In genomic region chr5:150710165-150710564, GRCh38 we compare ENCODE assay signal across 11 cellular contexts. TPM values are rescaled to one million over a fixed set of nuclear protein-coding genes. Genes with fewer than 3 reads are reported as not detected.
DNase-seq lines count a peak whose midpoint lies in the region; ATAC-seq and TF ChIP-seq lines count a peak whose summit lies in the region.
"Had no signal": no experiment of that assay in that cellular context is flagged by ENCODE, and none has a peak within 500 bp of the region (broad histone marks: within the 10 kb centered on the region; RNA-seq: fewer than 3 reads in every experiment).

No MANE protein-coding gene starts in this region.

- H3K27me3 ChIP-seq in BJ (ENCODE audit: control insufficient read depth, insufficient read depth, low read length) (no peaks in the 10 kb centered on the region), thyroid gland (no peaks in the 10 kb centered on the region), stomach (no peaks in the 10 kb centered on the region)

- intact Hi-C loops in posterior cingulate gyrus (cut with DNase I) (no loop called here), thyroid gland (cut with DNase I) (no loop called here), stomach (cut with DNase I; ENCODE audit: low total_unique reads) (no loop called here)

- H3K9me3 ChIP-seq in HEK293 (ENCODE audit: control insufficient read depth, insufficient read depth, low read depth, low read length) = no peaks in the 10 kb centered on the region
- no peaks in the 10 kb centered on the region for H3K9me3 ChIP-seq in thyroid gland
- H3K9me3 ChIP-seq in stomach = no peaks in the 10 kb centered on the region

- H3K36me3 ChIP-seq in BJ (ENCODE audit: control insufficient read depth, insufficient read depth, low read length) = peaks cover 8% of the 10 kb centered on the region
- H3K36me3 ChIP-seq in HEK293 (ENCODE audit: control insufficient read depth in 2 of 2, insufficient read depth in 1 of 2, low read length in 2 of 2) = peaks cover 50 to 69% of the 10 kb centered on the region in 2 experiments
- peaks cover 43 to 55% of the 10 kb centered on the region in 2 donors for H3K36me3 ChIP-seq in thyroid gland
- H3K36me3 ChIP-seq in stomach = peaks cover 34 to 81% (median 76%) of the 10 kb centered on the region in 4 donors

- peak; percentile 35 for TF ChIP-seq CTCF in BJ (IDR thresholded peaks at IDR 0.05; ENCODE audit: insufficient read depth, low read depth, low read length)
- TF ChIP-seq CTCF in HEK293 (tag by site-specific recombination; IDR thresholded peaks at IDR 0.05) = 0 out of 2 replicates have a peak, but pooled peaks have one; percentile 23
- no peak for TF ChIP-seq CTCF in thyroid gland (IDR thresholded peaks at IDR 0.05)
- peak in 1 of 7 experiments; percentile 23 for TF ChIP-seq CTCF in stomach (IDR thresholded peaks at IDR 0.05)

- DNase-seq in BJ (ENCODE audit: low read depth) (no peak), astrocyte of the hippocampus (ENCODE audit: low read depth, low spot score) (peak; percentile 16), lung microvascular endothelial cell (ENCODE audit: low read depth in 2 of 2) (peak; percentile 4 to 37), posterior cingulate gyrus (no peak), thyroid gland (no peak), stomach (no peak)
- DNase-seq: activated T-cell treated with anti-CD3 and anti-CD28 coated beads for 4 hours, NCI-H1930, T-helper 17 cell had no signal

- POLR2A ChIA-PET in BJ (lab: Charles Lee) (no interaction called here), HEK293 (lab: Yijun Ruan, JAX) (interaction anchor here (0.6 kb wide), 1 partner anchor 10 kb away, joined by 3 read pairs; no protein-coding TSS in a partner anchor)

- no peak for ATAC-seq in HG02759 (IDR thresholded peaks at IDR 0.05; ENCODE audit: unreplicated experiment)
- ATAC-seq: T-helper 17 cell had no signal

- no peak overlapping the region for H3K4me3 ChIP-seq in BJ (ENCODE audit: low read depth, low read length)
- no peak overlapping the region for H3K4me3 ChIP-seq in HEK293 (ENCODE audit: low read depth, low read length)
- H3K4me3 ChIP-seq in thyroid gland (replicated peaks in 1 of 3) = no peak overlapping the region
- H3K4me3 ChIP-seq in stomach = no peak overlapping the region

- TF ChIP-seq POLR2A in thyroid gland (IDR thresholded peaks at IDR 0.05) (no peak), stomach (IDR thresholded peaks at IDR 0.05) (no peak)

- CTCF ChIA-PET in BJ (lab: Yijun Ruan, JAX) (interaction anchor here (1.0 kb wide), 1 partner anchor 251 kb away, joined by 3 read pairs; no protein-coding TSS in a partner anchor), HEK293 (lab: Yijun Ruan, JAX) (interaction anchor here (1.3 to 1.8 kb wide), 3 partner anchors 46 to 152 kb away, joined by 3 to 18 read pairs (median 5); no protein-coding TSS in a partner anchor)

- peaks cover 4% of the 10 kb centered on the region; the same call in 1 of the 2 replicates for H3K4me1 ChIP-seq in HEK293 (ENCODE audit: control insufficient read depth, insufficient read depth, low read length)
- no peaks in the 10 kb centered on the region for H3K4me1 ChIP-seq in thyroid gland
- H3K4me1 ChIP-seq in stomach = no peaks in the 10 kb centered on the region

- no peak for TF ChIP-seq EP300 in stomach (IDR thresholded peaks at IDR 0.05)

- 59 to 67% methylated on average over 2 of the region's 2 CpGs for WGBS in thyroid gland, 2 donors
- 52 to 65% (median 56%) methylated on average over 2 of the region's 2 CpGs for WGBS in stomach, 5 donors

- H3K27ac ChIP-seq in HEK293 (ENCODE audit: extremely low read depth, low read depth, low read length) = no peak overlapping the region
- no peak overlapping the region for H3K27ac ChIP-seq in thyroid gland
- H3K27ac ChIP-seq in stomach = no peak overlapping the region

TF ChIP-seq in HEK293, 187 proteins besides CTCF, POLR2A, EP300 and RAD21:
- TF ChIP-seq ZNF654 (tag by site-specific recombination; IDR thresholded peaks at IDR 0.05; ENCODE audit: low read depth) (peak; percentile 25), ZNF473 (tag by site-specific recombination; IDR thresholded peaks at IDR 0.05) (no peak), BCL11A (tag by site-specific recombination; IDR thresholded peaks at IDR 0.05; ENCODE audit: low read depth) (no peak)

RNA-seq across cellular contexts. Expression of gene RBM22, which starts 9.3 kb away (rescaled TPM):
- polyA plus RNA-seq in BJ (2011; rRNA removed) (31.4 and 45.2 TPM in 2 replicates), stomach (10 to 100 TPM; 18.9 to 28.0 (median 23.9) TPM)
- 12.7 and 21.5 TPM in 2 replicates for polyA minus RNA-seq in BJ (2011; rRNA and poly(A)+ RNA removed)
- total RNA-seq in lung microvascular endothelial cell (13.1 and 17.1 TPM in 2 replicates), thyroid gland (10 to 100 TPM; 39.1 to 47.2 (median 42.9) TPM), stomach (100 to 1,000 TPM in 1 of 5 donors, 10 to 100 TPM in 4; 22.8 to 116 (median 27.9) TPM)

RNA-seq across cellular contexts. Expression of gene DCTN4, which starts 48.7 kb away (rescaled TPM):
- polyA plus RNA-seq in BJ (2011; rRNA removed) = 50.2 and 54.8 TPM in 2 replicates
- polyA minus RNA-seq in BJ (2011; rRNA and poly(A)+ RNA removed) = 53.1 and 55.1 TPM in 2 replicates
- total RNA-seq in lung microvascular endothelial cell = 20.7 and 23.6 TPM in 2 replicates
- total RNA-seq in thyroid gland = 10 to 100 TPM; 65.4 to 78.5 (median 72.8) TPM
- 100 to 1,000 TPM in 1 of 5 donors, 10 to 100 TPM in 4; 27.7 to 113 (median 54.7) TPM for total RNA-seq in stomach
- 10 to 100 TPM; 16.1 to 30.7 (median 18.1) TPM for polyA plus RNA-seq in stomach

RNA-seq across cellular contexts. Expression of gene MYOZ3, which starts 49.1 kb away (rescaled TPM):
- polyA plus RNA-seq in BJ (2011; rRNA removed) (0.04 and 0.13 TPM in 2 replicates), stomach (1 to 10 TPM in 1 of 3 donors, under 1 TPM in 2; 0.23 to 1.8 (median 0.50) TPM)
- not detected in 2 replicates for polyA minus RNA-seq in BJ (2011; rRNA and poly(A)+ RNA removed)
- total RNA-seq in lung microvascular endothelial cell (0.22 and 0.40 TPM in 2 replicates), thyroid gland (under 1 TPM in 3 of 4 donors, not detected in 1; 0.11 to 0.29 (median 0.13) TPM), stomach (under 1 TPM in 1 of 5 donors, not detected in 4; 0.55 TPM)
- total RNA-seq: T-helper 17 cell had no signal

Comparison
In these comparisons a context has a peak if more than half of its experiments do, and no peak if none do; other contexts are left out.
1. DNase-seq: peak in astrocyte of the hippocampus (single experiment) and lung microvascular endothelial cell (2 of 2); none in BJ (single experiment), posterior cingulate gyrus (0 of 10), thyroid gland (0 of 2) and stomach (single experiment).
2. CTCF ChIP-seq: peak in BJ (single experiment) and HEK293 (single experiment); none in thyroid gland (0 of 6).